Comparison of ENCODE assay signal across 23 cellular contexts in the genomic region with DNA sequence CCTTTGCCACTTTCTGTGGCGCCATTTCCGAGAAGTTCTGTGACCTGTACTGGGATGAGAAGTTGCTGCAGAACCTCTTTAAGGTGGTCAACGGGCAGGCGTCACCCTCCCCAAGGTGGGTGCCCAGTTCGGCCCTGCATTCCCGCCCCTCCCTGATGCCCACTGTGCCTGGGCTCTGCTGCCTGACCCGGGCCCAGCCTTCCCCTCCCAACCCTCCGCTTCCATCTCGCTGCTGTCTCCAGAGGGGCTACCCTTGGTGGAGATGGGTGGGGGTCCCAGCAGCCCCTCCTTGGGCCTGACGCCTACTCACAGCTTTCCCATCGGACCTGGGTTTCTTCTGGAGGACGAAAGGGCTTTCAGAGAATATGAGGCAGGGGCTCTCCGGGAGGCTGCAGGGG. TPM values are rescaled to one million over a fixed set of nuclear protein-coding genes. Genes with fewer than 3 reads are reported as not detected.
DNase-seq lines count a peak whose midpoint lies in the region; ATAC-seq and TF ChIP-seq lines count a peak whose summit lies in the region.
"Had no signal": no experiment of that assay in that cellular context is flagged by ENCODE, and none has a peak within 500 bp of the region (broad histone marks: within the 10 kb centered on the region; RNA-seq: fewer than 3 reads in every experiment).

No MANE protein-coding gene starts in this region.

- no peak for DNase-seq in GM23338 (ENCODE audit: low spot score)
- DNase-seq in chondrocyte (ENCODE audit: low spot score): peak; percentile 65
- no peak for DNase-seq in mesenchymal stem cell
- no peak for DNase-seq in 8988T
- DNase-seq in AG20443 (ENCODE audit: low spot score): no peak
- DNase-seq: C1 segment of cervical spinal cord; Calu3; CD4-positive, alpha-beta memory T cell; COR-L47; DMS53; DMS79 treated with DMSO at 0.1 percent for 48 hours; GF-D8; GM23248; HFFc6 had no signal

- H3K27me3 ChIP-seq in BLaER1 (no peaks in the 10 kb centered on the region), GM23338 (ENCODE audit: insufficient read depth) (no peaks in the 10 kb centered on the region), mesenchymal stem cell (ENCODE audit: control insufficient read depth in 1 of 2, insufficient read depth in 1 of 2, low read length in 2 of 2) (peaks cover 0 to 3% of the 10 kb centered on the region in 2 experiments)

- H3K36me3 Mint-ChIP-seq in GM23338 (ENCODE audit: low read depth) (no peaks in the 10 kb centered on the region), chondrocyte (ENCODE audit: low read depth) (no peaks in the 10 kb centered on the region)
- H3K36me3 Mint-ChIP-seq in activated T-helper 17 cell treated with anti-CD3 and anti-CD28 coated beads, Interleukin-2, amount 50 U/mL, for 72 hours (ENCODE audit: low read depth): no peaks in the 10 kb centered on the region
- H3K36me3 Mint-ChIP-seq: CD4-positive, alpha-beta memory T cell had no signal

- peaks cover 4% of the 10 kb centered on the region; the same call in 1 of the 2 replicates for H3K36me3 ChIP-seq in BLaER1
- H3K36me3 ChIP-seq in GM23338 (ENCODE audit: insufficient read depth): no peaks in the 10 kb centered on the region
- H3K36me3 ChIP-seq in mesenchymal stem cell (ENCODE audit: control insufficient read depth in 1 of 2, insufficient read depth in 2 of 2, low read depth in 1 of 2, low read length in 2 of 2): no peaks in the 10 kb centered on the region
- H3K36me3 ChIP-seq: HAP-1 had no signal

- no peak overlapping the region for H2AK5ac ChIP-seq in mesenchymal stem cell (ENCODE audit: low read length, severe bottlenecking)

- no peak overlapping the region for H2BK12ac ChIP-seq in mesenchymal stem cell (ENCODE audit: low read length in 2 of 2)

- no peak overlapping the region for H3K23ac ChIP-seq in mesenchymal stem cell (ENCODE audit: low read length in 2 of 2)

- H3K4ac ChIP-seq in mesenchymal stem cell (ENCODE audit: low read depth in 1 of 2, low read length in 2 of 2): no peak overlapping the region

- H4K91ac ChIP-seq in mesenchymal stem cell (ENCODE audit: low read length): no peak overlapping the region

- peak overlapping the region; percentile 34 for H3K4me2 ChIP-seq in BLaER1
- no peak overlapping the region for H3K4me2 ChIP-seq in GM23338
- no peak overlapping the region for H3K4me2 ChIP-seq in mesenchymal stem cell (ENCODE audit: low read length, poor library complexity, severe bottlenecking)

- H3K4me3 Mint-ChIP-seq in GM23338 (no peak overlapping the region), chondrocyte (ENCODE audit: unreplicated experiment) (no peak overlapping the region)
- H3K4me3 Mint-ChIP-seq in activated T-helper 17 cell treated with anti-CD3 and anti-CD28 coated beads, Interleukin-2, amount 50 U/mL, for 72 hours: no peak overlapping the region
- H3K4me3 Mint-ChIP-seq: B cell; CD4-positive, alpha-beta memory T cell; HFFc6 had no signal

- no peaks in the 10 kb centered on the region for H3K4me1 Mint-ChIP-seq in GM23338
- no peaks in the 10 kb centered on the region for H3K4me1 Mint-ChIP-seq in chondrocyte (ENCODE audit: low read depth)
- no peaks in the 10 kb centered on the region for H3K4me1 Mint-ChIP-seq in activated T-helper 17 cell treated with anti-CD3 and anti-CD28 coated beads, Interleukin-2, amount 50 U/mL, for 72 hours
- H3K4me1 Mint-ChIP-seq: B cell; CD4-positive, alpha-beta memory T cell had no signal

- H3K27ac ChIP-seq in BLaER1: no peak overlapping the region
- H3K27ac ChIP-seq in GM23338 (ENCODE audit: low read depth): no peak overlapping the region
- H3K27ac ChIP-seq in mesenchymal stem cell (ENCODE audit: low read length, poor library complexity, severe bottlenecking): no peak overlapping the region
- H3K27ac ChIP-seq: GM23248 had no signal

- H3K27me3 Mint-ChIP-seq in GM23338 (ENCODE audit: insufficient read depth, low read depth, poor library complexity): peaks cover 4% of the 10 kb centered on the region
- peaks cover 15% of the 10 kb centered on the region for H3K27me3 Mint-ChIP-seq in chondrocyte (ENCODE audit: low read depth)
- no peaks in the 10 kb centered on the region for H3K27me3 Mint-ChIP-seq in activated T-helper 17 cell treated with anti-CD3 and anti-CD28 coated beads, Interleukin-2, amount 50 U/mL, for 72 hours
- H3K27me3 Mint-ChIP-seq: B cell had no signal

- 87% methylated on average over 11 of the region's 13 CpGs for WGBS in mesenchymal stem cell

- H2BK120ac ChIP-seq in mesenchymal stem cell (ENCODE audit: low read depth, low read length): no peak overlapping the region

- H3K4me3 ChIP-seq in BLaER1 (no peak overlapping the region), GM23338 (no peak overlapping the region), mesenchymal stem cell (ENCODE audit: insufficient read depth in 1 of 2, low read depth in 1 of 2, low read length in 2 of 2) (no peak overlapping the region)
- H3K4me3 ChIP-seq: GM23248, HAP-1 had no signal

- peaks cover 26% of the 10 kb centered on the region for H3K4me1 ChIP-seq in BLaER1
- no peaks in the 10 kb centered on the region for H3K4me1 ChIP-seq in GM23338 (ENCODE audit: insufficient read depth)
- peaks cover 3% of the 10 kb centered on the region for H3K4me1 ChIP-seq in mesenchymal stem cell (ENCODE audit: control insufficient read depth, insufficient read depth, low read depth, low read length)
- H3K4me1 ChIP-seq: HAP-1 had no signal

- H3K79me1 ChIP-seq in mesenchymal stem cell (replicated peaks; ENCODE audit: low read length, poor library complexity, severe bottlenecking): no peaks in the 10 kb centered on the region

- H3K9me3 Mint-ChIP-seq in GM23338 (no peaks in the 10 kb centered on the region), chondrocyte (ENCODE audit: low read depth) (no peaks in the 10 kb centered on the region)
- no peaks in the 10 kb centered on the region for H3K9me3 Mint-ChIP-seq in activated T-helper 17 cell treated with anti-CD3 and anti-CD28 coated beads, Interleukin-2, amount 50 U/mL, for 72 hours

- 0 out of 2 replicates have a peak, but pooled peaks cover 1% of the 10 kb centered on the region for H3K9me3 ChIP-seq in BLaER1
- no peaks in the 10 kb centered on the region for H3K9me3 ChIP-seq in mesenchymal stem cell (ENCODE audit: control insufficient read depth, low read length)
- H3K9me3 ChIP-seq: HAP-1 had no signal

- H4K8ac ChIP-seq in mesenchymal stem cell (ENCODE audit: low read length): peak overlapping the region; percentile 50

- H2BK15ac ChIP-seq in mesenchymal stem cell (ENCODE audit: low read depth, poor library complexity, severe bottlenecking): no peak overlapping the region

- TF ChIP-seq CTCF in GM23338 (conservative IDR thresholded peaks at IDR 0.05; ENCODE audit: low read depth in 2 of 2): no peak
- TF ChIP-seq CTCF in chondrocyte (IDR thresholded peaks at IDR 0.05): no peak

- H2BK5ac ChIP-seq in mesenchymal stem cell (ENCODE audit: low read depth, low read length, poor library complexity, severe bottlenecking): no peak overlapping the region

- H3K9me2 ChIP-seq in GM23338 (ENCODE audit: insufficient read depth): no peaks in the 10 kb centered on the region

- H3K9ac ChIP-seq in BLaER1 (no peak overlapping the region), mesenchymal stem cell (ENCODE audit: low read length) (no peak overlapping the region)
- H3K9ac ChIP-seq: GM23248 had no signal

- H3F3A ChIP-seq in GM23338 (replicated peaks; ENCODE audit: low read depth): no peaks in the 10 kb centered on the region

- H3K18ac ChIP-seq in mesenchymal stem cell (ENCODE audit: low read depth in 1 of 2, low read length in 2 of 2): no peak overlapping the region

- H2AFZ ChIP-seq in GM23338: no peak overlapping the region
- H2AFZ ChIP-seq in mesenchymal stem cell (ENCODE audit: low read depth, low read length): no peak overlapping the region
- H2AFZ ChIP-seq: GM23248 had no signal

- H3K14ac ChIP-seq in mesenchymal stem cell (ENCODE audit: low read length in 2 of 2): no peak overlapping the region

- H3K27ac Mint-ChIP-seq in GM23338 (0 out of 2 replicates have a peak overlapping the region, but pooled peaks have one; percentile 59), chondrocyte (ENCODE audit: unreplicated experiment) (no peak overlapping the region)
- no peak overlapping the region for H3K27ac Mint-ChIP-seq in activated T-helper 17 cell treated with anti-CD3 and anti-CD28 coated beads, Interleukin-2, amount 50 U/mL, for 72 hours
- H3K27ac Mint-ChIP-seq: B cell; CD4-positive, alpha-beta memory T cell; HFFc6 had no signal

- no peaks in the 10 kb centered on the region for H4K20me1 ChIP-seq in BLaER1
- no peaks in the 10 kb centered on the region for H4K20me1 ChIP-seq in GM23338 (replicated peaks; ENCODE audit: insufficient read depth)

- ATAC-seq in GM23338: no peak
- ATAC-seq in activated T-helper 17 cell treated with anti-CD3 and anti-CD28 coated beads, Interleukin-2, amount 50 U/mL, for 72 hours (replicated peaks): no peak

- H3K79me2 ChIP-seq in GM23338 (replicated peaks; ENCODE audit: insufficient read depth): no peaks in the 10 kb centered on the region

TF ChIP-seq in GM23338, 12 proteins besides CTCF, POLR2A, EP300 and RAD21 (continues in another document):
- no peak for TF ChIP-seq STAT1 (IDR thresholded peaks at IDR 0.05; ENCODE audit: unreplicated experiment)
- TF ChIP-seq ZNF331 (CRISPR knock-in tag; IDR thresholded peaks at IDR 0.05; ENCODE audit: low read depth): no peak
- TF ChIP-seq EZH2 (IDR thresholded peaks at IDR 0.05; ENCODE audit: low read depth, unreplicated experiment): no peak
- no peak for TF ChIP-seq ZNF114 (CRISPR knock-in tag; IDR thresholded peaks at IDR 0.05)

RNA-seq across cellular contexts. Expression of gene UTF1, which starts 30.5 kb away (rescaled TPM):
- total RNA-seq in GM23338 (2014; rRNA removed; shearing (Covaris generic)): 7.7 and 12.2 TPM in 2 replicates
- polyA plus RNA-seq in GM23338 (2016; fragmentation: Nextera tagmentation; extraction: Ambion mirVana): 51.4 and 55.7 TPM in 2 replicates
- total RNA-seq in chondrocyte: not detected in 3 replicates
- polyA plus RNA-seq in mesenchymal stem cell (2013, experiment 1 of 2): not detected
- not detected for polyA plus RNA-seq in mesenchymal stem cell (2013, experiment 2 of 2)
- total RNA-seq in activated T-helper 17 cell treated with anti-CD3 and anti-CD28 coated beads, Interleukin-2, amount 50 U/mL, for 72 hours: not detected
- total RNA-seq: A172; A673; Calu3; CD4-positive, alpha-beta memory T cell; Daoy; G401; GM23248; H4; HFFc6 had no signal
- polyA plus RNA-seq: CD4-positive, alpha-beta memory T cell; GM23248 had no signal

RNA-seq across cellular contexts. Expression of gene VENTX, which starts 38.2 kb away (rescaled TPM):
- total RNA-seq in GM23338 (2014; rRNA removed; shearing (Covaris generic)): 6.3 and 8.1 TPM in 2 replicates
- polyA plus RNA-seq in GM23338 (2016; fragmentation: Nextera tagmentation; extraction: Ambion mirVana): 4.8 and 5.1 TPM in 2 replicates
- total RNA-seq in chondrocyte: not detected in 3 replicates
- not detected for polyA plus RNA-seq in mesenchymal stem cell (2013, experiment 1 of 2)
- not detected for polyA plus RNA-seq in mesenchymal stem cell (2013, experiment 2 of 2)
- total RNA-seq in activated T-helper 17 cell treated with anti-CD3 and anti-CD28 coated beads, Interleukin-2, amount 50 U/mL, for 72 hours: under 1 TPM in 1 of 2 donors, not detected in 1; 0.21 TPM
- total RNA-seq: A172; A673; B cell; Calu3; CD4-positive, alpha-beta memory T cell; Daoy; G401; GM23248; H4; HFFc6 had no signal
- polyA plus RNA-seq: CD4-positive, alpha-beta memory T cell; GM23248 had no signal

RNA-seq across cellular contexts. Expression of gene KNDC1, which starts 39.5 kb away (rescaled TPM):
- 8.2 and 16.0 TPM in 2 replicates for total RNA-seq in GM23338 (2014; rRNA removed; shearing (Covaris generic))
- polyA plus RNA-seq in GM23338 (2016; fragmentation: Nextera tagmentation; extraction: Ambion mirVana): 1.8 and 1.9 TPM in 2 replicates
- total RNA-seq in chondrocyte: 0.24 to 0.72 TPM (median 0.55 TPM) in 3 replicates
- polyA plus RNA-seq in mesenchymal stem cell (2013, experiment 1 of 2): 0.07 TPM
- polyA plus RNA-seq in mesenchymal stem cell (2013, experiment 2 of 2): 0.12 TPM
- total RNA-seq in activated T-helper 17 cell treated with anti-CD3 and anti-CD28 coated beads, Interleukin-2, amount 50 U/mL, for 72 hours: under 1 TPM; 0.19 to 0.26 TPM
- total RNA-seq: A673, Daoy had no signal
